In genomic region chr18:25896178-25896780, GRCh38 we compare ENCODE assay signal across 8 cellular contexts.
A peak's percentile ranks its signal among the peaks of the same experiment; 100 is the strongest.
DNase-seq lines count a peak whose midpoint lies in the region; ATAC-seq, FAIRE-seq and TF ChIP-seq lines count a peak whose summit lies in the region.

No MANE protein-coding gene starts in this region.

- peak; percentile 43 to 50; a peak in 3 of 5 replicates for TF ChIP-seq RAD21 in A549 (conservative IDR thresholded peaks at IDR 0.05 in 1 of 2, IDR thresholded peaks at IDR 0.05 in 1 of 2)

- TF ChIP-seq CTCF in A549 (IDR thresholded peaks at IDR 0.05) (peak; percentile 41), H9 (conservative IDR thresholded peaks at IDR 0.05) (peak; percentile 89), MM.1S (IDR thresholded peaks at IDR 0.05; ENCODE audit: low read length) (peak; percentile 80), prostate gland (IDR thresholded peaks at IDR 0.05) (peak in 3 of 4 experiments; percentile 50 to 58 (median 56))

- POLR2A ChIA-PET in A549 (lab: Yijun Ruan, JAX), result no interaction called here

- H3K9me3 ChIP-seq in A549 (no peaks in the 10 kb centered on the region), H9 (ENCODE audit: control insufficient read depth, low read depth, low read length) (no peaks in the 10 kb centered on the region), MM.1S (replicated peaks; ENCODE audit: insufficient read depth, low read length) (no peaks in the 10 kb centered on the region), T-helper 17 cell (ENCODE audit: control insufficient read depth, low read length, poor library complexity, severe bottlenecking) (no peaks in the 10 kb centered on the region), prostate gland (no peaks in the 10 kb centered on the region)

- ATAC-seq in A549 (0 out of 6 replicates have a peak, but pooled peaks of 1 of the 2 experiments have one; percentile 43), T-helper 17 cell (peak; percentile 51)

- H3K4me3 Mint-ChIP-seq in H9, result no peak overlapping the region
- no peak overlapping the region for H3K4me3 Mint-ChIP-seq in T-helper 17 cell

- no peak for FAIRE-seq in A549 (lab: Jason Lieb, UNC)

- no peak overlapping the region for H3K14ac ChIP-seq in H9 (ENCODE audit: insufficient read depth, low read length)

- no peaks in the 10 kb centered on the region for H3K23me2 ChIP-seq in H9 (ENCODE audit: insufficient read length, low read depth, low read length, poor library complexity, severe bottlenecking)

- WGBS in A549 (ENCODE audit: missing lambda C conversion rate), result 4% methylated on average over 10 of the region's 10 CpGs
- no CpG with 5 or more reads among the region's 10 CpGs for WGBS in H9 (ENCODE audit: extremely low coverage, insufficient read length, low lambda C conversion rate)
- 25% methylated on average over 10 of the region's 10 CpGs for WGBS in prostate gland

- H3K36me3 ChIP-seq in MM.1S (replicated peaks; ENCODE audit: insufficient read depth, low read length) (no peaks in the 10 kb centered on the region), prostate gland (no peaks in the 10 kb centered on the region)

- no peak overlapping the region for H3K18ac ChIP-seq in H9 (ENCODE audit: insufficient read length, low read depth, low read length)

- H3K79me2 ChIP-seq in H9 (ENCODE audit: insufficient read depth, low read length), result no peaks in the 10 kb centered on the region
- no peaks in the 10 kb centered on the region for H3K79me2 ChIP-seq in MM.1S (ENCODE audit: low read length)

- H3K4ac ChIP-seq in H9 (ENCODE audit: low read depth, low read length), result no peak overlapping the region

- H2BK120ac ChIP-seq in H9 (ENCODE audit: low read depth, low read length, poor library complexity, severe bottlenecking), result no peak overlapping the region

- H4K5ac ChIP-seq in H9 (ENCODE audit: insufficient read length, low read depth, low read length), result no peak overlapping the region

- no peak overlapping the region for H3K27ac ChIP-seq in A549
- H3K27ac ChIP-seq in H9 (ENCODE audit: insufficient read length, low read depth, low read length), result no peak overlapping the region
- H3K27ac ChIP-seq in MM.1S (ENCODE audit: low read length), result peak overlapping the region; percentile 33; the same call in 1 of the 2 replicates
- no peak overlapping the region for H3K27ac ChIP-seq in prostate gland

- no peak for TF ChIP-seq POLR2A in A549 (IDR thresholded peaks at IDR 0.05; ENCODE audit: low read length)
- no peak for TF ChIP-seq POLR2A in prostate gland (IDR thresholded peaks at IDR 0.05)

- no peaks in the 10 kb centered on the region for H3K27me3 ChIP-seq in H9 (ENCODE audit: insufficient read depth, low read length)
- no peaks in the 10 kb centered on the region for H3K27me3 ChIP-seq in MM.1S (replicated peaks; ENCODE audit: insufficient read depth, low read length)
- no peaks in the 10 kb centered on the region for H3K27me3 ChIP-seq in prostate gland (replicated peaks; ENCODE audit: insufficient read depth)

- H3F3A ChIP-seq in MM.1S (ENCODE audit: insufficient read depth, low read length), result peaks cover 7% of the 10 kb centered on the region; the same call in 1 of the 2 replicates

- peak; percentile 3 to 36 for DNase-seq in A549 (ENCODE audit: low read depth in 1 of 2, low spot score in 1 of 2)
- peak; percentile 7 for DNase-seq in GM04503 (ENCODE audit: low read depth)
- DNase-seq in H9, result no peak
- peak; percentile 67 for DNase-seq in MM.1S
- no peak for DNase-seq in T-helper 17 cell
- peak; percentile 20 for DNase-seq in fibroblast of the conjunctiva (ENCODE audit: low read depth)
- peak; percentile 14 for DNase-seq in prostate gland (ENCODE audit: low spot score)
- no peak for DNase-seq in NCI-H446 treated with DMSO at 0.1 percent for 48 hours (lab: John Stamatoyannopoulos, UW)

- H3K9ac ChIP-seq in H9 (ENCODE audit: extremely low read depth, insufficient read length, low read length), result no peak overlapping the region
- peak overlapping the region; percentile 16; the same call in 1 of the 2 replicates for H3K9ac ChIP-seq in MM.1S (ENCODE audit: low read length)

- H3K9me3 Mint-ChIP-seq in H9, result peaks cover 2 to 4% of the 10 kb centered on the region in 2 experiments; a peak in 4 of 5 replicates

- intact Hi-C loops in prostate gland (cut with DNase I), result loop anchor here (5.0 kb wide), 1 partner anchor 1019 kb away; no protein-coding TSS in a partner anchor

- no peak overlapping the region for H4K91ac ChIP-seq in H9 (ENCODE audit: insufficient read length, low read depth, low read length)

- H3K56ac ChIP-seq in H9 (ENCODE audit: insufficient read length, low read depth, low read length), result no peak overlapping the region

- H3K27ac Mint-ChIP-seq in H9, result no peak overlapping the region
- H3K27ac Mint-ChIP-seq in T-helper 17 cell, result no peak overlapping the region

- no peak for TF ChIP-seq EP300 in A549 (IDR thresholded peaks at IDR 0.05)

- H2BK20ac ChIP-seq in H9 (ENCODE audit: low read depth, low read length, poor library complexity, severe bottlenecking), result no peak overlapping the region

- no peaks in the 10 kb centered on the region for H3K79me1 ChIP-seq in H9 (ENCODE audit: insufficient read depth, low read depth, low read length, poor library complexity, severe bottlenecking)

- no peaks in the 10 kb centered on the region for H3K9me2 ChIP-seq in MM.1S (replicated peaks; ENCODE audit: insufficient read depth, low read length)

- no peak overlapping the region for H2BK15ac ChIP-seq in H9 (ENCODE audit: low read depth, low read length)

- H2BK5ac ChIP-seq in H9 (ENCODE audit: insufficient read length, low read length), result no peak overlapping the region

- H3K4me1 Mint-ChIP-seq in H9, result peaks cover 0 to 9% of the 10 kb centered on the region in 2 experiments; a peak in 1 of 4 replicates
- peaks cover 3% of the 10 kb centered on the region for H3K4me1 Mint-ChIP-seq in T-helper 17 cell

- H2AFZ ChIP-seq in H9 (ENCODE audit: low read length), result no peak overlapping the region
- H2AFZ ChIP-seq in MM.1S (ENCODE audit: low read length), result peak overlapping the region; percentile 59

- no peaks in the 10 kb centered on the region; the same call in 1 of the 2 replicates for H3K27me3 Mint-ChIP-seq in H9 (ENCODE audit: low read depth)
- H3K27me3 Mint-ChIP-seq in T-helper 17 cell, result peaks cover 29% of the 10 kb centered on the region

- H3K4me1 ChIP-seq in A549 (no peaks in the 10 kb centered on the region), H9 (ENCODE audit: insufficient read depth, low read length) (no peaks in the 10 kb centered on the region), MM.1S (ENCODE audit: low read length) (peaks cover 15% of the 10 kb centered on the region), prostate gland (replicated peaks) (no peaks in the 10 kb centered on the region)

- H3K36me3 Mint-ChIP-seq in H9 (ENCODE audit: insufficient read depth in 1 of 3, low read depth in 3 of 3) (peaks cover 0 to 5% (median 0%) of the 10 kb centered on the region in 3 experiments; a peak in 2 of 7 replicates), T-helper 17 cell (ENCODE audit: low read depth) (no peaks in the 10 kb centered on the region)

- H4K8ac ChIP-seq in H9 (replicated peaks; ENCODE audit: insufficient read length, low read depth, low read length), result no peak overlapping the region

- CTCF ChIA-PET in A549 (lab: Yijun Ruan, JAX), result interaction anchor here (1.6 to 3.2 kb wide), 2 partner anchors 10 to 19 kb away, joined by 3 to 8 read pairs; no protein-coding TSS in a partner anchor

- H3K4me2 ChIP-seq in A549 (no peak overlapping the region), H9 (ENCODE audit: insufficient read depth, insufficient read length, low read length) (no peak overlapping the region), MM.1S (ENCODE audit: low read depth, low read length) (peak overlapping the region; percentile 44)

- H3K23ac ChIP-seq in H9 (ENCODE audit: insufficient read length, low read depth, low read length), result no peak overlapping the region

- H3K4me3 ChIP-seq in A549 (no peak overlapping the region), MM.1S (ENCODE audit: low read length) (peak overlapping the region; percentile 33; the same call in 1 of the 2 replicates), prostate gland (no peak overlapping the region)

- no peak overlapping the region for H2AK5ac ChIP-seq in H9 (ENCODE audit: insufficient read length, low read length)

- H2BK12ac ChIP-seq in H9 (ENCODE audit: insufficient read length, low read depth, low read length), result no peak overlapping the region

- H4K20me1 ChIP-seq in H9 (ENCODE audit: control insufficient read depth, insufficient read depth, insufficient read length) (no peaks in the 10 kb centered on the region), MM.1S (ENCODE audit: insufficient read depth, low read length) (no peaks in the 10 kb centered on the region)

- no peak overlapping the region for H3T11ph ChIP-seq in H9 (ENCODE audit: low read length)

TF ChIP-seq in A549, 52 proteins besides CTCF, POLR2A, EP300 and RAD21:
- TF ChIP-seq, protein P1, sequence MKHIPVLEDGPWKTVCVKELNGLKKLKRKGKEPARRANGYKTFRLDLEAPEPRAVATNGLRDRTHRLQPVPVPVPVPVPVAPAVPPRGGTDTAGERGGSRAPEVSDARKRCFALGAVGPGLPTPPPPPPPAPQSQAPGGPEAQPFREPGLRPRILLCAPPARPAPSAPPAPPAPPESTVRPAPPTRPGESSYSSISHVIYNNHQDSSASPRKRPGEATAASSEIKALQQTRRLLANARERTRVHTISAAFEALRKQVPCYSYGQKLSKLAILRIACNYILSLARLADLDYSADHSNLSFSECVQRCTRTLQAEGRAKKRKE (CRISPR knock-in tag; IDR thresholded peaks at IDR 0.05; ENCODE audit: low read depth), result no peak
- peak; percentile 20; the same call in 1 of the 3 replicates for TF ChIP-seq SMC3 (IDR thresholded peaks at IDR 0.05)

Comparison
In these comparisons a context has a peak if more than half of its experiments do, and no peak if none do; other contexts are left out.
1. DNase-seq: peak in A549 (2 of 2), GM04503 (single experiment), MM.1S (single experiment), fibroblast of the conjunctiva (single experiment) and prostate gland (single experiment); none in H9 (single experiment), T-helper 17 cell (0 of 3) and NCI-H446 treated with DMSO at 0.1 percent for 48 hours (single experiment).
2. Peak in every context shown above with its lines, with median percentiles within 50 percentile points of each other: CTCF ChIP-seq.